ENCODE assay signal across 1 cellular context in the genomic region with DNA sequence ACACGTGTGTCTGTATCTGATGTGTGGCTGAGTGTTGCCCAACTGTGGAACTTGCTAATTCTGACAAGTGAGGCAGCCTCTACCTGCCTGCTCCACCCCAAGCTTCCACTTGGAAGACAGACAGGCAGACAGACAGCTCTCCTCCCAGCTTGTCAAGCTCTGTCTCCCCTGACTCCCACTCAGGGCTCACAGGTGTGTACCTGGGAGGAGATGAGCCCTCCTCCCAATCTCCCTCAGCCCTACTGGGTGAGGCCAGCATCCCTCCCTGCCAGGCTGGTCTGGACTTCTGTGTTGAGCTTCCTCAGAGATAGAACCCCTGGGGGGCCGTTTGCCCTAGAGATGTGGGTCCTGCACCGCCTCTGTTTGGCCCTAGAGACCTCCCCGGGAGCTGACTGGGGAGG.
TF ChIP-seq lines count a peak whose summit lies in the region.

No MANE protein-coding gene starts in this region.

TF ChIP-seq in H1, 55 proteins besides CTCF, POLR2A, EP300 and RAD21:
- TF ChIP-seq TBP (IDR thresholded peaks at IDR 0.05; ENCODE audit: low read depth, low read length) = no peak
- no peak for TF ChIP-seq HDAC2 (IDR thresholded peaks at IDR 0.05; ENCODE audit: borderline replicate concordance in 1 of 2, low read depth in 2 of 2, low read length in 2 of 2)
- TF ChIP-seq CBX5 (IDR thresholded peaks at IDR 0.05; ENCODE audit: low read depth, low read length) = no peak
- TF ChIP-seq FOSL1 (IDR thresholded peaks at IDR 0.05; ENCODE audit: insufficient read depth, low read depth, low read length) = no peak
- TF ChIP-seq POU5F1 (IDR thresholded peaks at IDR 0.05; ENCODE audit: low read depth, low read length) = no peak
- no peak for TF ChIP-seq SRF (IDR thresholded peaks at IDR 0.05; ENCODE audit: low read depth, low read length)
- no peak for TF ChIP-seq MAFK (IDR thresholded peaks at IDR 0.05; ENCODE audit: low read depth, low read length)
- no peak for TF ChIP-seq BCL11A (IDR thresholded peaks at IDR 0.05; ENCODE audit: low read depth in 2 of 2, low read length in 2 of 2)
- no peak for TF ChIP-seq RFX5 (IDR thresholded peaks at IDR 0.05; ENCODE audit: borderline replicate concordance, low read depth, low read length)
- no peak for TF ChIP-seq NRF1 (IDR thresholded peaks at IDR 0.05; ENCODE audit: low read depth, low read length)
- no peak for TF ChIP-seq TAF7 (optimal IDR thresholded peaks at IDR 0.05; ENCODE audit: borderline replicate concordance, low read depth, low read length)
- no peak for TF ChIP-seq CHD2 (IDR thresholded peaks at IDR 0.05; ENCODE audit: low read length)
- no peak for TF ChIP-seq GTF2F1 (IDR thresholded peaks at IDR 0.05; ENCODE audit: borderline replicate concordance, low read depth, low read length)
- TF ChIP-seq BRCA1 (IDR thresholded peaks at IDR 0.05; ENCODE audit: low read depth, low read length) = no peak
- TF ChIP-seq, protein P1, sequence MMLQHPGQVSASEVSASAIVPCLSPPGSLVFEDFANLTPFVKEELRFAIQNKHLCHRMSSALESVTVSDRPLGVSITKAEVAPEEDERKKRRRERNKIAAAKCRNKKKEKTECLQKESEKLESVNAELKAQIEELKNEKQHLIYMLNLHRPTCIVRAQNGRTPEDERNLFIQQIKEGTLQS (IDR thresholded peaks at IDR 0.05; ENCODE audit: insufficient read depth, low read depth, low read length) = no peak
- no peak for TF ChIP-seq CBX8 (IDR thresholded peaks at IDR 0.05; ENCODE audit: borderline replicate concordance, low read depth, low read length)
- TF ChIP-seq YY1 (IDR thresholded peaks at IDR 0.05; ENCODE audit: low read depth, low read length) = no peak
TF ChIP-seq in H1: peak in this region for 0.
